Comparison of ENCODE assay signal across 8 cellular contexts in genomic region chr19:20238025-20238623, GRCh38.
A peak's percentile ranks its signal among the peaks of the same experiment; 100 is the strongest.
DNase-seq lines count a peak whose midpoint lies in the region; ATAC-seq and TF ChIP-seq lines count a peak whose summit lies in the region.

No MANE protein-coding gene starts in this region.

- peaks cover 8% of the 10 kb centered on the region for H3K4me1 Mint-ChIP-seq in T-helper 2 cell treated with Interferon-gamma antibody and Interleukin-4, amounts not matched to agents 5 μg/mL and 100 μg/mL, for 36 hours (ENCODE audit: low read depth)

- peak; percentile 81 for ATAC-seq in GM18909 (IDR thresholded peaks at IDR 0.05; ENCODE audit: poor library complexity, unreplicated experiment)

- in situ Hi-C loops in astrocyte of the spinal cord (cut with HindIII; ENCODE audit: low sequenced_read_pairs): no loop called here

- peaks cover 19% of the 10 kb centered on the region; the same call in 1 of the 2 replicates for H3K36me3 ChIP-seq in HUES6 (ENCODE audit: control insufficient read depth, insufficient read depth, low read length)

- DNase-seq in A172 (ENCODE audit: low spot score): peak; percentile 21
- peak; percentile 75 for DNase-seq in T-helper 2 cell treated with Interferon-gamma antibody and Interleukin-4, amounts not matched to agents 5 μg/mL and 100 μg/mL, for 36 hours (ENCODE audit: low spot score)
- DNase-seq in astrocyte of the spinal cord (ENCODE audit: low read depth, low spot score): peak; percentile 87
- peak; percentile 23 to 95 (median 80) for DNase-seq in hypothalamus (lab: John Stamatoyannopoulos, UW)
- DNase-seq in retinal pigment epithelial cell (ENCODE audit: low read depth): peak; percentile 81
- no peak for DNase-seq in NCI-H446 (lab: John Stamatoyannopoulos, UW)

- no peaks in the 10 kb centered on the region for H3K27me3 Mint-ChIP-seq in T-helper 2 cell treated with Interferon-gamma antibody and Interleukin-4, amounts not matched to agents 5 μg/mL and 100 μg/mL, for 36 hours (ENCODE audit: low read depth)

- H3K4me3 Mint-ChIP-seq in T-helper 2 cell treated with Interferon-gamma antibody and Interleukin-4, amounts not matched to agents 5 μg/mL and 100 μg/mL, for 36 hours: peak overlapping the region; percentile 89

- H3K27ac ChIP-seq in HUES6 (ENCODE audit: low read depth, low read length): peak overlapping the region; percentile 84; the same call in 1 of the 2 replicates

- peaks cover 4% of the 10 kb centered on the region; the same call in 1 of the 2 replicates for H3K4me1 ChIP-seq in HUES6 (ENCODE audit: control insufficient read depth, insufficient read depth, low read length)

- peak overlapping the region; percentile 78 for H3K27ac Mint-ChIP-seq in T-helper 2 cell treated with Interferon-gamma antibody and Interleukin-4, amounts not matched to agents 5 μg/mL and 100 μg/mL, for 36 hours

- peaks cover 26% of the 10 kb centered on the region for H3K9me3 Mint-ChIP-seq in T-helper 2 cell treated with Interferon-gamma antibody and Interleukin-4, amounts not matched to agents 5 μg/mL and 100 μg/mL, for 36 hours

- H3K27me3 ChIP-seq in HUES6 (ENCODE audit: control insufficient read depth, insufficient read depth, low read length): no peaks in the 10 kb centered on the region

- peak overlapping the region; percentile 55 for H3K9ac ChIP-seq in HUES6 (ENCODE audit: low read length)

- H3K9me3 ChIP-seq in HUES6 (ENCODE audit: control insufficient read depth, insufficient read depth, low read depth, low read length): peaks cover 9% of the 10 kb centered on the region; the same call in 1 of the 2 replicates

- H3K36me3 Mint-ChIP-seq in T-helper 2 cell treated with Interferon-gamma antibody and Interleukin-4, amounts not matched to agents 5 μg/mL and 100 μg/mL, for 36 hours (ENCODE audit: low read depth): peaks cover 28% of the 10 kb centered on the region

- H3K4me3 ChIP-seq in HUES6 (ENCODE audit: low read depth, low read length) (peak overlapping the region; percentile 88), astrocyte of the spinal cord (ENCODE audit: low read depth, low read length) (peak overlapping the region; percentile 72), retinal pigment epithelial cell (ENCODE audit: low read length) (peak overlapping the region; percentile 88)

- TF ChIP-seq CTCF in astrocyte of the spinal cord (IDR thresholded peaks at IDR 0.05; ENCODE audit: low read depth, low read length) (no peak), retinal pigment epithelial cell (conservative IDR thresholded peaks at IDR 0.05; ENCODE audit: low read depth, low read length) (no peak)

Comparison
In these comparisons a context has a peak if more than half of its experiments do, and no peak if none do; other contexts are left out.
1. DNase-seq: peak in A172 (single experiment), T-helper 2 cell treated with Interferon-gamma antibody and Interleukin-4, amounts not matched to agents 5 μg/mL and 100 μg/mL, for 36 hours (single experiment), astrocyte of the spinal cord (single experiment), hypothalamus (51 of 51) and retinal pigment epithelial cell (single experiment); none in NCI-H446 (0 of 2).
2. Peak in every context shown above with its lines, with median percentiles within 50 percentile points of each other: H3K4me3 ChIP-seq.